Comparison of ENCODE assay signal across 12 cellular contexts in genomic region chr18:814300-815084, GRCh38. TPM values are rescaled to one million over a fixed set of nuclear protein-coding genes. Genes with fewer than 3 reads are reported as not detected.
DNase-seq lines count a peak whose midpoint lies in the region; ATAC-seq and TF ChIP-seq lines count a peak whose summit lies in the region.
"Had no signal": no experiment of that assay in that cellular context is flagged by ENCODE, and none has a peak within 500 bp of the region (broad histone marks: within the 10 kb centered on the region; RNA-seq: fewer than 3 reads in every experiment).

No MANE protein-coding gene starts in this region.

- POLR2A ChIA-PET in CD8-positive, alpha-beta memory T cell (lab: Charles Lee): interaction anchor here (0.9 to 2.6 kb wide), 2 partner anchors 16 to 102 kb away, joined by 4 to 8 read pairs; partner anchors contain the start of gene ENOSF1
- POLR2A ChIA-PET in activated CD8-positive, alpha-beta T cell treated with anti-CD3 and anti-CD28 coated beads for 36 hours (lab: Charles Lee): interaction anchor here (1.2 to 3.8 kb wide), 3 partner anchors 11 to 16 kb away, joined by 5 to 32 read pairs (median 16); no protein-coding TSS in a partner anchor
- POLR2A ChIA-PET in naive thymus-derived CD4-positive, alpha-beta T cell (lab: Charles Lee): interaction anchor here (1.1 to 2.5 kb wide), 5 partner anchors 10 to 16 kb away, joined by 3 to 11 read pairs (median 7); no protein-coding TSS in a partner anchor

- H3K27ac ChIP-seq in CD8-positive, alpha-beta memory T cell (ENCODE audit: low read depth, low read length): peak overlapping the region; percentile 82
- no peak overlapping the region for H3K27ac ChIP-seq in naive thymus-derived CD4-positive, alpha-beta T cell (ENCODE audit: low read depth, low read length)
- H3K27ac ChIP-seq: right atrium auricular region, RWPE1 had no signal

- H3K36me3 ChIP-seq in CD8-positive, alpha-beta memory T cell (ENCODE audit: insufficient read depth, low read length): no peaks in the 10 kb centered on the region
- no peaks in the 10 kb centered on the region for H3K36me3 ChIP-seq in H7 (replicated peaks; ENCODE audit: control insufficient read depth, insufficient read depth, low read length)
- peaks cover 0 to 9% (median 0%) of the 10 kb centered on the region in 3 experiments for H3K36me3 ChIP-seq in naive thymus-derived CD4-positive, alpha-beta T cell (ENCODE audit: control insufficient read depth in 2 of 3, insufficient read depth in 3 of 3, low read length in 3 of 3)
- H3K36me3 ChIP-seq: right atrium auricular region had no signal

- peaks cover 0 to 3% of the 10 kb centered on the region in 2 donors for H3K27me3 Mint-ChIP-seq in CD8-positive, alpha-beta memory T cell
- H3K27me3 Mint-ChIP-seq in activated CD8-positive, alpha-beta T cell treated with anti-CD3 and anti-CD28 coated beads for 36 hours: peaks cover 2% of the 10 kb centered on the region
- peaks cover 0 to 11% (median 0%) of the 10 kb centered on the region in 5 donors for H3K27me3 Mint-ChIP-seq in naive thymus-derived CD4-positive, alpha-beta T cell

- H3K4me1 ChIP-seq in CD8-positive, alpha-beta memory T cell (ENCODE audit: insufficient read depth, low read length): peaks cover 29% of the 10 kb centered on the region
- H3K4me1 ChIP-seq in naive thymus-derived CD4-positive, alpha-beta T cell (ENCODE audit: control insufficient read depth in 2 of 2, insufficient read depth in 2 of 2, low read length in 2 of 2): peaks cover 22 to 27% of the 10 kb centered on the region in 2 donors

- ATAC-seq in activated CD8-positive, alpha-beta T cell treated with anti-CD3 and anti-CD28 coated beads for 36 hours: no peak
- no peak for ATAC-seq in naive thymus-derived CD4-positive, alpha-beta T cell
- no peak for ATAC-seq in GM21528 (IDR thresholded peaks at IDR 0.05; ENCODE audit: low FRiP score, unreplicated experiment)
- no peak for ATAC-seq in HG02938 (IDR thresholded peaks at IDR 0.05; ENCODE audit: unreplicated experiment)

- no peaks in the 10 kb centered on the region for H3K9me3 Mint-ChIP-seq in CD8-positive, alpha-beta memory T cell
- no peaks in the 10 kb centered on the region for H3K9me3 Mint-ChIP-seq in activated CD8-positive, alpha-beta T cell treated with anti-CD3 and anti-CD28 coated beads for 36 hours
- H3K9me3 Mint-ChIP-seq in naive thymus-derived CD4-positive, alpha-beta T cell: peaks cover 0 to 2% (median 0%) of the 10 kb centered on the region in 11 donors

- CTCF ChIA-PET in CD8-positive, alpha-beta memory T cell (lab: Charles Lee): interaction anchor here (0.8 to 3.9 kb wide), 5 partner anchors 16 to 191 kb away, joined by 3 to 46 read pairs (median 8); partner anchors contain the start of gene ENOSF1
- CTCF ChIA-PET in activated CD8-positive, alpha-beta T cell treated with anti-CD3 and anti-CD28 coated beads for 36 hours (lab: Charles Lee): interaction anchor here (0.9 to 7.1 kb wide), 11 partner anchors 10 to 103 kb away, joined by 3 to 98 read pairs (median 5); partner anchors contain the start of gene ENOSF1
- CTCF ChIA-PET in naive thymus-derived CD4-positive, alpha-beta T cell (lab: Charles Lee): interaction anchor here (1.5 to 3.7 kb wide), 4 partner anchors 16 to 75 kb away, joined by 4 to 25 read pairs (median 7); no protein-coding TSS in a partner anchor

- H3K4me3 Mint-ChIP-seq in CD8-positive, alpha-beta memory T cell: peak overlapping the region in 6 of 7 donors; percentile 9 to 86 (median 63)
- peak overlapping the region; percentile 15 for H3K4me3 Mint-ChIP-seq in activated CD8-positive, alpha-beta T cell treated with anti-CD3 and anti-CD28 coated beads for 36 hours
- H3K4me3 Mint-ChIP-seq in naive thymus-derived CD4-positive, alpha-beta T cell: peak overlapping the region in 8 of 10 donors; percentile 10 to 64 (median 50)
- H3K4me3 Mint-ChIP-seq: activated B cell treated with CpG ODN at 0.5 μM for 24 hours had no signal

- peak overlapping the region in 5 of 8 donors; percentile 6 to 83 (median 61) for H3K27ac Mint-ChIP-seq in CD8-positive, alpha-beta memory T cell
- H3K27ac Mint-ChIP-seq in activated CD8-positive, alpha-beta T cell treated with anti-CD3 and anti-CD28 coated beads for 36 hours: peak overlapping the region; percentile 100
- H3K27ac Mint-ChIP-seq in naive thymus-derived CD4-positive, alpha-beta T cell: peak overlapping the region in 7 of 9 donors; percentile 3 to 63 (median 48)
- H3K27ac Mint-ChIP-seq: activated B cell treated with CpG ODN at 0.5 μM for 24 hours had no signal

- peaks cover 45 to 55% (median 48%) of the 10 kb centered on the region in 3 donors for H3K4me1 Mint-ChIP-seq in CD8-positive, alpha-beta memory T cell
- peaks cover 47% of the 10 kb centered on the region for H3K4me1 Mint-ChIP-seq in activated CD8-positive, alpha-beta T cell treated with anti-CD3 and anti-CD28 coated beads for 36 hours (ENCODE audit: low read depth)
- H3K4me1 Mint-ChIP-seq in naive thymus-derived CD4-positive, alpha-beta T cell: peaks cover 27 to 59% (median 54%) of the 10 kb centered on the region in 7 donors

- H3K36me3 Mint-ChIP-seq in CD8-positive, alpha-beta memory T cell: peaks cover 0 to 11% (median 0%) of the 10 kb centered on the region in 3 donors
- H3K36me3 Mint-ChIP-seq in activated CD8-positive, alpha-beta T cell treated with anti-CD3 and anti-CD28 coated beads for 36 hours (ENCODE audit: low read depth): peaks cover 13% of the 10 kb centered on the region
- H3K36me3 Mint-ChIP-seq in naive thymus-derived CD4-positive, alpha-beta T cell: no peaks in the 10 kb centered on the region

- no peaks in the 10 kb centered on the region for H3K27me3 ChIP-seq in CD8-positive, alpha-beta memory T cell (ENCODE audit: insufficient read depth, low read length, poor library complexity, severe bottlenecking)
- H3K27me3 ChIP-seq in H7 (ENCODE audit: control insufficient read depth, insufficient read depth, low read length): no peaks in the 10 kb centered on the region
- H3K27me3 ChIP-seq in naive thymus-derived CD4-positive, alpha-beta T cell (ENCODE audit: control insufficient read depth in 2 of 2, insufficient read depth in 2 of 2, low read length in 2 of 2): no peaks in the 10 kb centered on the region
- H3K27me3 ChIP-seq: right atrium auricular region had no signal

- DNase-seq in CD8-positive, alpha-beta memory T cell: no peak
- DNase-seq in H7: peak; percentile 30
- DNase-seq in activated CD8-positive, alpha-beta T cell treated with anti-CD3 and anti-CD28 coated beads for 36 hours: peak; percentile 26
- DNase-seq in naive thymus-derived CD4-positive, alpha-beta T cell: peak in 1 of 9 donors; percentile 14
- no peak for DNase-seq in hepatic stellate cell (ENCODE audit: low spot score)
- DNase-seq: activated B cell treated with CpG ODN at 0.5 μM for 24 hours, GOT3, NCI-H510A had no signal

- H3K9me3 ChIP-seq in CD8-positive, alpha-beta memory T cell (ENCODE audit: low read length): no peaks in the 10 kb centered on the region
- no peaks in the 10 kb centered on the region for H3K9me3 ChIP-seq in naive thymus-derived CD4-positive, alpha-beta T cell (ENCODE audit: control insufficient read depth in 2 of 3, low read length in 3 of 3)
- H3K9me3 ChIP-seq: right atrium auricular region had no signal

- intact Hi-C loops in activated CD8-positive, alpha-beta T cell treated with anti-CD3 and anti-CD28 coated beads for 36 hours (cut with micrococcal nuclease): loop anchor here (5.0 kb wide), 2 partner anchors 72 to 97 kb away; no protein-coding TSS in a partner anchor
- intact Hi-C loops in naive thymus-derived CD4-positive, alpha-beta T cell (cut with micrococcal nuclease): loop anchor here (5.0 to 10.0 kb wide), 3 partner anchors 547 to 1843 kb away; partner anchors contain the start of genes SMCHD1 (in 1 of the 2) and THOC1 (in 1 of the 2)

- TF ChIP-seq CTCF in activated CD8-positive, alpha-beta T cell treated with anti-CD3 and anti-CD28 coated beads for 36 hours (IDR thresholded peaks at IDR 0.05): no peak

- no peak overlapping the region for H3K4me3 ChIP-seq in CD8-positive, alpha-beta memory T cell (ENCODE audit: low read length)
- no peak overlapping the region for H3K4me3 ChIP-seq in H7 (ENCODE audit: insufficient read depth, low read depth, low read length)
- no peak overlapping the region for H3K4me3 ChIP-seq in naive thymus-derived CD4-positive, alpha-beta T cell (ENCODE audit: low read length)
- H3K4me3 ChIP-seq: right atrium auricular region had no signal

RNA-seq across cellular contexts. Expression of gene YES1, which starts 2.5 kb away (rescaled TPM):
- total RNA-seq in CD8-positive, alpha-beta memory T cell: 10 to 100 TPM; 19.0 to 21.4 TPM
- 3.0 TPM for polyA plus RNA-seq in CD8-positive, alpha-beta memory T cell
- 69.4 and 101 TPM in 2 replicates for total RNA-seq in H7 (2014; rRNA removed; shearing (Covaris generic))
- 10 to 100 TPM; 38.8 to 40.0 TPM for total RNA-seq in activated CD8-positive, alpha-beta T cell treated with anti-CD3 and anti-CD28 coated beads for 36 hours
- total RNA-seq in naive thymus-derived CD4-positive, alpha-beta T cell: 10 to 100 TPM; 14.2 to 15.8 (median 14.8) TPM
- polyA plus RNA-seq in naive thymus-derived CD4-positive, alpha-beta T cell: 1 to 10 TPM in 1 of 2 donors, under 1 TPM in 1; 0.66 to 4.1 TPM

Comparison
In these comparisons a context has a peak if more than half of its experiments do, and no peak if none do; other contexts are left out.
1. DNase-seq: peak in H7 (single experiment) and activated CD8-positive, alpha-beta T cell treated with anti-CD3 and anti-CD28 coated beads for 36 hours (single experiment); none in CD8-positive, alpha-beta memory T cell (0 of 5) and hepatic stellate cell (single experiment).
2. H3K27ac Mint-ChIP-seq: peak in every context shown above with its lines; median percentile 100 in activated CD8-positive, alpha-beta T cell treated with anti-CD3 and anti-CD28 coated beads for 36 hours; 61 in CD8-positive, alpha-beta memory T cell; 48 in naive thymus-derived CD4-positive, alpha-beta T cell.
3. Peak in every context shown above with its lines, with median percentiles within 50 percentile points of each other: H3K4me3 Mint-ChIP-seq.